ENCODE assay signal across 1 cellular context in the genomic region with DNA sequence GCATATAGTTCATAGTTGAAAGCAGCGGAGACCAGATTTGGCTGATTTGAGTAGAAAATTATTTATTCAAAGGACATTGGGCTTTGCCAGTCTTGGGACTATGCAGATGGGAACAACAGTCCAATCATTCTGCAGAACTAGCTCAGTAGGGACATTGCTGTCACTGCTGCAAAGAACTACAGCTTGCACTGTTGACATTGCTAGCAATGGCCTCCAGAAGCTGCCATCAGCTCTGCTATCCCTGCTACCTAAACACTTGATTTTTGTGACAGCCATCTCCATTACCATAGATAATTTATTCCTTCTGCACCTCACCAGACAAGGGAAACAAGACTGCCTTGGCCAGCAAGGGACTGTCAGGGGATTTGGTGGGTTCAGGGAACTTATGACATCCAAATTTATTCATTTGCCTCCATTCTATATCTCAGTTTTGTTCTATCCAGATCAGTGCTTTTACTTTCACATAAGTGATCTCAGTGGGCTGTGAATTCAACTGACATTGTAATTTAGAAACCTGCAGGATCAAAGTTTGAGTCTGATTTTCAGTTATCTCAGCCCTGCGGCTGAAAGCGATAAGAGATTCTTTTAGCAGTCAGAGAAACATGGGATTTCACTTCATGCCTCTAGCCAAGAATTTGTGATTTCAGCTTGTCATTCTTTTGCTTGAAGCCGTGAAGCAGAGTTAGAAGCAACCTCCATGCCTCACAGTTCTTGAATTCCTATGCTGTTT.
TF ChIP-seq lines count a peak whose summit lies in the region.

No MANE protein-coding gene starts in this region.

TF ChIP-seq in GM12878, 131 proteins besides CTCF, POLR2A, EP300 and RAD21 (continued from another document):
- TF ChIP-seq CREM (IDR thresholded peaks at IDR 0.05; ENCODE audit: low read depth), result peak; percentile 64; the same call in 1 of the 2 replicates
- TF ChIP-seq SRF (IDR thresholded peaks at IDR 0.05; ENCODE audit: low read depth in 2 of 2, low read length in 2 of 2), result peak in 1 of 2 experiments; percentile 24; a peak in 1 of 4 replicates
- TF ChIP-seq JUNB (IDR thresholded peaks at IDR 0.05), result peak; percentile 89
- peak; percentile 40; the same call in 1 of the 2 replicates for TF ChIP-seq IKZF1 (conservative IDR thresholded peaks at IDR 0.05)
- TF ChIP-seq EED (IDR thresholded peaks at IDR 0.05; ENCODE audit: low read depth), result peak; percentile 86
- TF ChIP-seq MTA2 (IDR thresholded peaks at IDR 0.05; ENCODE audit: low read depth), result peak; percentile 55; the same call in 1 of the 2 replicates
- TF ChIP-seq ATF7 (IDR thresholded peaks at IDR 0.05; ENCODE audit: low read depth), result peak; percentile 63; the same call in 1 of the 2 replicates
- TF ChIP-seq TCF7 (IDR thresholded peaks at IDR 0.05; ENCODE audit: borderline replicate concordance), result peak; percentile 78
- TF ChIP-seq SIX5 (IDR thresholded peaks at IDR 0.05; ENCODE audit: low read depth, low read length, severe bottlenecking), result no peak
- TF ChIP-seq ZBED1 (IDR thresholded peaks at IDR 0.05; ENCODE audit: borderline replicate concordance), result peak; percentile 66; the same call in 1 of the 2 replicates
- peak; percentile 13; the same call in 1 of the 2 replicates for TF ChIP-seq CREB1 (IDR thresholded peaks at IDR 0.05; ENCODE audit: low read depth)
- peak; percentile 68 for TF ChIP-seq NR2F1 (conservative IDR thresholded peaks at IDR 0.05)
- TF ChIP-seq IKZF2 (IDR thresholded peaks at IDR 0.05), result peak; percentile 56 to 66; a peak in 2 of 4 replicates
- TF ChIP-seq FOXM1 (IDR thresholded peaks at IDR 0.05; ENCODE audit: low read depth, low read length), result peak; percentile 76; the same call in 1 of the 2 replicates
- peak; percentile 82; the same call in 1 of the 2 replicates for TF ChIP-seq NFIC (IDR thresholded peaks at IDR 0.05; ENCODE audit: low read depth, low read length)
- TF ChIP-seq ZNF217 (IDR thresholded peaks at IDR 0.05), result peak; percentile 70; the same call in 1 of the 2 replicates
- TF ChIP-seq BCL11A (IDR thresholded peaks at IDR 0.05; ENCODE audit: low read depth, low read length), result peak; percentile 65; the same call in 1 of the 2 replicates
- peak; percentile 82 for TF ChIP-seq RUNX3 (IDR thresholded peaks at IDR 0.05; ENCODE audit: low read length)
- TF ChIP-seq RCOR1 (conservative IDR thresholded peaks at IDR 0.05; ENCODE audit: low read depth, low read length), result no peak
- TF ChIP-seq ETV6 (conservative IDR thresholded peaks at IDR 0.05 in 1 of 2, IDR thresholded peaks at IDR 0.05 in 1 of 2; ENCODE audit: borderline replicate concordance in 1 of 2, low read depth in 1 of 2), result 0 out of 4 replicates have a peak, but pooled peaks of 1 of the 2 experiments have one; percentile 47
- TF ChIP-seq KDM1A (IDR thresholded peaks at IDR 0.05; ENCODE audit: borderline replicate concordance), result no peak
- TF ChIP-seq, protein P1, sequence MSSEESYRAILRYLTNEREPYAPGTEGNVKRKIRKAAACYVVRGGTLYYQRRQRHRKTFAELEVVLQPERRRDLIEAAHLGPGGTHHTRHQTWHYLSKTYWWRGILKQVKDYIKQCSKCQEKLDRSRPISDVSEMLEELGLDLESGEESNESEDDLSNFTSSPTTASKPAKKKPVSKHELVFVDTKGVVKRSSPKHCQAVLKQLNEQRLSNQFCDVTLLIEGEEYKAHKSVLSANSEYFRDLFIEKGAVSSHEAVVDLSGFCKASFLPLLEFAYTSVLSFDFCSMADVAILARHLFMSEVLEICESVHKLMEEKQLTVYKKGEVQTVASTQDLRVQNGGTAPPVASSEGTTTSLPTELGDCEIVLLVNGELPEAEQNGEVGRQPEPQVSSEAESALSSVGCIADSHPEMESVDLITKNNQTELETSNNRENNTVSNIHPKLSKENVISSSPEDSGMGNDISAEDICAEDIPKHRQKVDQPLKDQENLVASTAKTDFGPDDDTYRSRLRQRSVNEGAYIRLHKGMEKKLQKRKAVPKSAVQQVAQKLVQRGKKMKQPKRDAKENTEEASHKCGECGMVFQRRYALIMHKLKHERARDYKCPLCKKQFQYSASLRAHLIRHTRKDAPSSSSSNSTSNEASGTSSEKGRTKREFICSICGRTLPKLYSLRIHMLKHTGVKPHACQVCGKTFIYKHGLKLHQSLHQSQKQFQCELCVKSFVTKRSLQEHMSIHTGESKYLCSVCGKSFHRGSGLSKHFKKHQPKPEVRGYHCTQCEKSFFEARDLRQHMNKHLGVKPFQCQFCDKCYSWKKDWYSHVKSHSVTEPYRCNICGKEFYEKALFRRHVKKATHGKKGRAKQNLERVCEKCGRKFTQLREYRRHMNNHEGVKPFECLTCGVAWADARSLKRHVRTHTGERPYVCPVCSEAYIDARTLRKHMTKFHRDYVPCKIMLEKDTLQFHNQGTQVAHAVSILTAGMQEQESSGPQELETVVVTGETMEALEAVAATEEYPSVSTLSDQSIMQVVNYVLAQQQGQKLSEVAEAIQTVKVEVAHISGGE (CRISPR knock-in tag; IDR thresholded peaks at IDR 0.05), result no peak
- peak; percentile 62; the same call in 1 of the 2 replicates for TF ChIP-seq DPF2 (IDR thresholded peaks at IDR 0.05)
